16 cellular contexts compared by ENCODE assay signal in genomic region chr2:51597086-51597485, GRCh38.
DNase-seq lines count a peak whose midpoint lies in the region; ATAC-seq and TF ChIP-seq lines count a peak whose summit lies in the region.
"Had no signal": no experiment of that assay in that cellular context is flagged by ENCODE, and none has a peak within 500 bp of the region (broad histone marks: within the 10 kb centered on the region; RNA-seq: fewer than 3 reads in every experiment).

No MANE protein-coding gene starts in this region.

- no peak for TF ChIP-seq POLR2A in right lobe of liver (IDR thresholded peaks at IDR 0.05)

- no peaks in the 10 kb centered on the region for H3K36me3 Mint-ChIP-seq in activated CD8-positive, alpha-beta memory T cell treated with anti-CD3 and anti-CD28 coated beads, Interleukin-2, amount 10 ng/mL, durations not matched to agents 7 days and 5 days

- TF ChIP-seq CTCF in choroid plexus epithelial cell (conservative IDR thresholded peaks at IDR 0.05; ENCODE audit: low read depth, low read length): no peak
- no peak for TF ChIP-seq CTCF in right lobe of liver (IDR thresholded peaks at IDR 0.05)

- DNase-seq in activated CD8-positive, alpha-beta memory T cell treated with anti-CD3 and anti-CD28 coated beads, Interleukin-2, amount 10 ng/mL, durations not matched to agents 7 days and 5 days: no peak
- DNase-seq in activated CD8-positive, alpha-beta memory T cell treated with anti-CD3 and anti-CD28 coated beads, Interleukin-2, amount 50 U/mL, for 4 hours: no peak
- DNase-seq in NCI-H2171 (lab: John Stamatoyannopoulos, UW) (peak; percentile 88), choroid plexus epithelial cell (ENCODE audit: low read depth) (peak; percentile 12), myocyte (ENCODE audit: low read depth) (peak; percentile 30), cerebellum (ENCODE audit: low spot score) (no peak), substantia nigra (lab: John Stamatoyannopoulos, UW) (no peak), right lobe of liver (no peak)
- DNase-seq: Calu3; CD4-positive, alpha-beta T cell; GM23248; NCI-H1105; NCI-H2029 treated with DMSO at 0.1 percent for 48 hours; NCI-H446 treated with DMSO at 0.1 percent for 48 hours; RPMI8226 had no signal

- no peaks in the 10 kb centered on the region for H3K27me3 ChIP-seq in right lobe of liver

- no peak overlapping the region for H3K27ac Mint-ChIP-seq in activated CD8-positive, alpha-beta memory T cell treated with anti-CD3 and anti-CD28 coated beads, Interleukin-2, amount 10 ng/mL, durations not matched to agents 7 days and 5 days
- H3K27ac Mint-ChIP-seq: CD4-positive, alpha-beta T cell had no signal

- no peak for ATAC-seq in activated CD8-positive, alpha-beta memory T cell treated with anti-CD3 and anti-CD28 coated beads, Interleukin-2, amount 10 ng/mL, durations not matched to agents 7 days and 5 days
- no peak for ATAC-seq in right lobe of liver

- no peaks in the 10 kb centered on the region for H3K9me3 ChIP-seq in right lobe of liver

- H3K4me3 Mint-ChIP-seq in activated CD8-positive, alpha-beta memory T cell treated with anti-CD3 and anti-CD28 coated beads, Interleukin-2, amount 10 ng/mL, durations not matched to agents 7 days and 5 days: peak overlapping the region; percentile 20
- H3K4me3 Mint-ChIP-seq: CD4-positive, alpha-beta T cell had no signal

- H3K4me3 ChIP-seq in choroid plexus epithelial cell (ENCODE audit: low read depth, low read length) (no peak overlapping the region), right lobe of liver (no peak overlapping the region)
- H3K4me3 ChIP-seq: GM23248 had no signal

- no peaks in the 10 kb centered on the region for H3K4me1 Mint-ChIP-seq in activated CD8-positive, alpha-beta memory T cell treated with anti-CD3 and anti-CD28 coated beads, Interleukin-2, amount 10 ng/mL, durations not matched to agents 7 days and 5 days

- H3K27ac ChIP-seq in substantia nigra (ENCODE audit: low read depth, low read length, poor library complexity, severe bottlenecking) (no peak overlapping the region), right lobe of liver (no peak overlapping the region)
- H3K27ac ChIP-seq: GM23248, HL-60 had no signal

- intact Hi-C loops in right lobe of liver (cut with DNase I): no loop called here

- H3K4me1 ChIP-seq in right lobe of liver: no peaks in the 10 kb centered on the region

- no peaks in the 10 kb centered on the region for H3K36me3 ChIP-seq in right lobe of liver

- H3K9me3 Mint-ChIP-seq in activated CD8-positive, alpha-beta memory T cell treated with anti-CD3 and anti-CD28 coated beads, Interleukin-2, amount 10 ng/mL, durations not matched to agents 7 days and 5 days (ENCODE audit: low read depth): peaks cover 2% of the 10 kb centered on the region

- H3K27me3 Mint-ChIP-seq in activated CD8-positive, alpha-beta memory T cell treated with anti-CD3 and anti-CD28 coated beads, Interleukin-2, amount 10 ng/mL, durations not matched to agents 7 days and 5 days: no peaks in the 10 kb centered on the region
- H3K27me3 Mint-ChIP-seq: CD4-positive, alpha-beta T cell had no signal

- CTCF ChIA-PET in activated CD8-positive, alpha-beta memory T cell treated with anti-CD3 and anti-CD28 coated beads, Interleukin-2, amount 10 ng/mL, durations not matched to agents 7 days and 5 days (lab: Charles Lee): no interaction called here

Comparison
In these comparisons a context has a peak if more than half of its experiments do, and no peak if none do; other contexts are left out.
1. DNase-seq: peak in NCI-H2171 (single experiment), choroid plexus epithelial cell (single experiment) and myocyte (single experiment); none in activated CD8-positive, alpha-beta memory T cell treated with anti-CD3 and anti-CD28 coated beads, Interleukin-2, amount 10 ng/mL, durations not matched to agents 7 days and 5 days (single experiment), activated CD8-positive, alpha-beta memory T cell treated with anti-CD3 and anti-CD28 coated beads, Interleukin-2, amount 50 U/mL, for 4 hours (single experiment), cerebellum (single experiment), substantia nigra (0 of 49) and right lobe of liver (0 of 3).